ENCODE assay signal across 8 cellular contexts in genomic region chr17:75878174-75878998, GRCh38. TPM values are rescaled to one million over a fixed set of nuclear protein-coding genes. Genes with fewer than 3 reads are reported as not detected.
DNase-seq lines count a peak whose midpoint lies in the region; ATAC-seq lines count a peak whose summit lies in the region.

Gene TRIM47, minus strand, starts transcription at chr17:75878581. Its CDS starts 33 bp downstream, at chr17:75878548.

- peak; percentile 14 to 21 for ATAC-seq in activated naive CD4-positive, alpha-beta T cell treated with anti-CD3 and anti-CD28 coated beads, Interleukin-2, amount 50 U/mL, for 72 hours
- ATAC-seq in Right ventricle myocardium inferior = peak; percentile 68

- H3K9me3 ChIP-seq in Karpas-422 (ENCODE audit: low read length) = no peaks in the 10 kb centered on the region

- no peaks in the 10 kb centered on the region for H3K36me3 ChIP-seq in Karpas-422 (ENCODE audit: insufficient read depth, low read length)

- peaks cover 0 to 15% of the 10 kb centered on the region in 2 donors for H3K36me3 Mint-ChIP-seq in activated naive CD4-positive, alpha-beta T cell treated with anti-CD3 and anti-CD28 coated beads, Interleukin-2, amount 50 U/mL, for 72 hours

- DNase-seq in NCI-H82 (lab: John Stamatoyannopoulos, UW) = peak; percentile 46
- no peak for DNase-seq in NCI-H82 treated with DMSO at 0.1 percent for 48 hours (lab: John Stamatoyannopoulos, UW; ENCODE audit: unreplicated experiment)
- DNase-seq in Karpas-422 = no peak
- peak; percentile 44 to 62 for DNase-seq in activated naive CD4-positive, alpha-beta T cell treated with anti-CD3 and anti-CD28 coated beads, Interleukin-2, amount 50 U/mL, for 72 hours (ENCODE audit: low spot score in 2 of 2)
- DNase-seq in Right ventricle myocardium inferior (ENCODE audit: missing footprints) = peak; percentile 84
- DNase-seq in occipital lobe (lab: John Stamatoyannopoulos, UW) = peak; percentile 38
- DNase-seq in AML-193 (lab: John Stamatoyannopoulos, UW) = no peak
- DNase-seq in NCI-H446 treated with DMSO at 0.1 percent for 48 hours (lab: John Stamatoyannopoulos, UW) = no peak

- H3K4me3 ChIP-seq in Karpas-422 (ENCODE audit: low read length) = peak within 1 kb of the TSS; percentile 84

- peak within 1 kb of the TSS; percentile 98 for H2AFZ ChIP-seq in Karpas-422 (ENCODE audit: low read length)

- H3K27me3 ChIP-seq in Karpas-422 (ENCODE audit: low read length) = no peaks in the 10 kb centered on the region

- H3K4me1 ChIP-seq in Karpas-422 (ENCODE audit: low read length) = peaks cover 31% of the 10 kb centered on the region

- peak within 1 kb of the TSS; percentile 84 to 92 for H3K27ac Mint-ChIP-seq in activated naive CD4-positive, alpha-beta T cell treated with anti-CD3 and anti-CD28 coated beads, Interleukin-2, amount 50 U/mL, for 72 hours

- H3K9me3 Mint-ChIP-seq in activated naive CD4-positive, alpha-beta T cell treated with anti-CD3 and anti-CD28 coated beads, Interleukin-2, amount 50 U/mL, for 72 hours = no peaks in the 10 kb centered on the region

- no peaks in the 10 kb centered on the region for H3K79me2 ChIP-seq in Karpas-422 (ENCODE audit: low read length)

- peak within 1 kb of the TSS; percentile 82 for H3K27ac ChIP-seq in Karpas-422 (ENCODE audit: low read length)

- no peaks in the 10 kb centered on the region for H4K20me1 ChIP-seq in Karpas-422 (ENCODE audit: insufficient read depth, low read depth, low read length)

- intact Hi-C loops in Right ventricle myocardium inferior (cut with DNase I) = loop anchor here (5.0 kb wide), 1 partner anchor 101 kb away; a partner anchor contains a TSS

- peak within 1 kb of the TSS; percentile 87 for H3K9ac ChIP-seq in Karpas-422 (ENCODE audit: low read length)

- no peaks in the 10 kb centered on the region for H3K9me2 ChIP-seq in Karpas-422 (replicated peaks; ENCODE audit: insufficient read depth, low read length)

- H3K4me2 ChIP-seq in Karpas-422 (ENCODE audit: low read depth, low read length, poor library complexity, severe bottlenecking) = peak within 1 kb of the TSS; percentile 96

RNA-seq across cellular contexts. Expression of gene TRIM47, which starts in this region (rescaled TPM):
- 7.9 and 16.4 TPM in 2 replicates for total RNA-seq in Karpas-422 (2014; rRNA removed; shearing (Covaris generic); ENCODE audit: low replicate concordance)
- total RNA-seq in activated naive CD4-positive, alpha-beta T cell treated with anti-CD3 and anti-CD28 coated beads, Interleukin-2, amount 50 U/mL, for 72 hours = 10 to 100 TPM; 11.5 to 26.2 TPM
- total RNA-seq in Right ventricle myocardium inferior (39.4 TPM), occipital lobe (12.3 TPM)

Comparison
In these comparisons a context has a peak if more than half of its experiments do, and no peak if none do; other contexts are left out.
1. DNase-seq: peak in NCI-H82 (single experiment), activated naive CD4-positive, alpha-beta T cell treated with anti-CD3 and anti-CD28 coated beads, Interleukin-2, amount 50 U/mL, for 72 hours (2 of 2), Right ventricle myocardium inferior (single experiment) and occipital lobe (single experiment); none in NCI-H82 treated with DMSO at 0.1 percent for 48 hours (single experiment), Karpas-422 (single experiment), AML-193 (0 of 2) and NCI-H446 treated with DMSO at 0.1 percent for 48 hours (single experiment).